11 cellular contexts compared by ENCODE assay signal in genomic region chr2:33437297-33437696, GRCh38. TPM values are rescaled to one million over a fixed set of nuclear protein-coding genes. Genes with fewer than 3 reads are reported as not detected.
A peak's percentile ranks its signal among the peaks of the same experiment; 100 is the strongest.
DNase-seq lines count a peak whose midpoint lies in the region; ATAC-seq and TF ChIP-seq lines count a peak whose summit lies in the region.
"Had no signal": no experiment of that assay in that cellular context is flagged by ENCODE, and none has a peak within 500 bp of the region (broad histone marks: within the 10 kb centered on the region; RNA-seq: fewer than 3 reads in every experiment).

No MANE protein-coding gene starts in this region.

- H2BK120ac ChIP-seq in neuronal stem cell (ENCODE audit: low read depth, low read length): no peak overlapping the region

- TF ChIP-seq POLR2A in esophagus muscularis mucosa (IDR thresholded peaks at IDR 0.05; ENCODE audit: low read depth): no peak

- H3K9me3 Mint-ChIP-seq in progenitor cell of endocrine pancreas (ENCODE audit: low read depth): no peaks in the 10 kb centered on the region

- no peaks in the 10 kb centered on the region for H3K79me1 ChIP-seq in neuronal stem cell (ENCODE audit: low read depth, low read length)

- H3K36me3 Mint-ChIP-seq in progenitor cell of endocrine pancreas (ENCODE audit: insufficient read depth): no peaks in the 10 kb centered on the region

- H3K4ac ChIP-seq in neuronal stem cell (ENCODE audit: low read length): no peak overlapping the region

- H3K27ac ChIP-seq in esophagus muscularis mucosa (replicated peaks in 1 of 4) (peak overlapping the region; percentile 51 to 70 (median 61)), neuronal stem cell (replicated peaks; ENCODE audit: low read length) (no peak overlapping the region)

- no peak overlapping the region for H2BK15ac ChIP-seq in neuronal stem cell (ENCODE audit: low read length)

- no peak overlapping the region for H4K91ac ChIP-seq in neuronal stem cell (ENCODE audit: low read depth, low read length, poor library complexity)

- H3K4me3 ChIP-seq in esophagus muscularis mucosa (peak overlapping the region; percentile 5 to 14 (median 12)), neuronal stem cell (ENCODE audit: low read length in 2 of 2) (no peak overlapping the region)

- no peak overlapping the region for H3K18ac ChIP-seq in neuronal stem cell (ENCODE audit: low read length)

- H3K4me3 Mint-ChIP-seq in progenitor cell of endocrine pancreas (ENCODE audit: low read depth): no peak overlapping the region

- ATAC-seq in GM18520 (IDR thresholded peaks at IDR 0.05; ENCODE audit: unreplicated experiment): no peak
- no peak for ATAC-seq in HG03045 (IDR thresholded peaks at IDR 0.05; ENCODE audit: unreplicated experiment)
- ATAC-seq in GM21723 (IDR thresholded peaks at IDR 0.05; ENCODE audit: unreplicated experiment): no peak

- WGBS in esophagus muscularis mucosa: 25% methylated on average over 4 of the region's 4 CpGs
- no CpG with 5 or more reads among the region's 4 CpGs for WGBS in neuronal stem cell (ENCODE audit: extremely low coverage in 2 of 2, insufficient read length in 2 of 2, insufficient replicate concordance in 1 of 2), 2 donors

- TF ChIP-seq EP300 in esophagus muscularis mucosa (IDR thresholded peaks at IDR 0.05): no peak

- H3K9ac ChIP-seq in neuronal stem cell (ENCODE audit: low read depth, low read length, poor library complexity): no peak overlapping the region

- no peak for TF ChIP-seq CTCF in esophagus muscularis mucosa (IDR thresholded peaks at IDR 0.05)
- no peak for TF ChIP-seq CTCF in progenitor cell of endocrine pancreas (IDR thresholded peaks at IDR 0.05; ENCODE audit: unreplicated experiment)

- H3K23ac ChIP-seq in neuronal stem cell (ENCODE audit: low read depth, low read length, poor library complexity): no peak overlapping the region

- no peaks in the 10 kb centered on the region for H3K4me1 Mint-ChIP-seq in progenitor cell of endocrine pancreas (ENCODE audit: low read depth)

- H3K27me3 Mint-ChIP-seq in progenitor cell of endocrine pancreas: peaks cover 28% of the 10 kb centered on the region

- no peak overlapping the region for H3K27ac Mint-ChIP-seq in progenitor cell of endocrine pancreas

- H3K9me3 ChIP-seq in esophagus muscularis mucosa (no peaks in the 10 kb centered on the region), neuronal stem cell (replicated peaks in 1 of 2; ENCODE audit: control insufficient read depth in 2 of 2, insufficient read depth in 1 of 2, low read depth in 1 of 2, low read length in 2 of 2) (no peaks in the 10 kb centered on the region)

- no peak overlapping the region for H2BK5ac ChIP-seq in neuronal stem cell (ENCODE audit: low read length)

- DNase-seq in EH (ENCODE audit: low read depth) (peak; percentile 95), OCI-M2 (lab: John Stamatoyannopoulos, UW; ENCODE audit: unreplicated experiment) (peak; percentile 24), esophagus muscularis mucosa (ENCODE audit: extremely low spot score) (no peak), neuronal stem cell (ENCODE audit: low spot score) (no peak), progenitor cell of endocrine pancreas (ENCODE audit: low spot score, unreplicated experiment) (no peak)
- DNase-seq: activated CD8-positive, alpha-beta memory T cell treated with anti-CD3 and anti-CD28 coated beads, Interleukin-2, amount 50 U/mL, for 48 hours; GOT3; nucleus accumbens had no signal

- H3K36me3 ChIP-seq in esophagus muscularis mucosa (no peaks in the 10 kb centered on the region), neuronal stem cell (replicated peaks in 1 of 2; ENCODE audit: control insufficient read depth in 2 of 2, insufficient read depth in 2 of 2, low read length in 2 of 2) (no peaks in the 10 kb centered on the region)

- intact Hi-C loops in esophagus muscularis mucosa (cut with DNase I): loop anchor here (5.0 to 10.0 kb wide), 3 partner anchors 160 to 492 kb away; partner anchors contain the start of gene LTBP1

- no peak overlapping the region for H4K8ac ChIP-seq in neuronal stem cell (ENCODE audit: low read depth, low read length)

- H2AK5ac ChIP-seq in neuronal stem cell (ENCODE audit: low read depth, low read length): no peak overlapping the region

- H2BK12ac ChIP-seq in neuronal stem cell (ENCODE audit: low read length): no peak overlapping the region

- H3K4me2 ChIP-seq in neuronal stem cell (ENCODE audit: insufficient read depth, low read length, poor library complexity, severe bottlenecking): no peak overlapping the region

- H2AFZ ChIP-seq in neuronal stem cell (ENCODE audit: low read length): peak overlapping the region; percentile 54

- no peaks in the 10 kb centered on the region for H3K27me3 ChIP-seq in esophagus muscularis mucosa
- H3K27me3 ChIP-seq in neuronal stem cell (ENCODE audit: control insufficient read depth in 3 of 3, insufficient read depth in 3 of 3, low read depth in 1 of 3, low read length in 3 of 3): no peaks in the 10 kb centered on the region

- peaks cover 10 to 41% (median 30%) of the 10 kb centered on the region in 4 donors for H3K4me1 ChIP-seq in esophagus muscularis mucosa
- H3K4me1 ChIP-seq in neuronal stem cell (ENCODE audit: control insufficient read depth in 2 of 2, insufficient read depth in 1 of 2, low read depth in 1 of 2, low read length in 2 of 2): no peaks in the 10 kb centered on the region

- no peak overlapping the region for H3K14ac ChIP-seq in neuronal stem cell (ENCODE audit: low read length)

RNA-seq across cellular contexts. Expression of gene RASGRP3, which starts 39.2 kb away (rescaled TPM):
- total RNA-seq in esophagus muscularis mucosa: 10 to 100 TPM in 1 of 4 donors, 1 to 10 TPM in 3; 3.7 to 10.6 (median 6.7) TPM
- polyA plus RNA-seq in neuronal stem cell (2013, experiment 1 of 2): 0.01 TPM
- not detected for polyA plus RNA-seq in neuronal stem cell (2013, experiment 2 of 2)
- 0.49 TPM in 1 of 2 replicates, not detected in the other for total RNA-seq in progenitor cell of endocrine pancreas

Comparison
In these comparisons a context has a peak if more than half of its experiments do, and no peak if none do; other contexts are left out.
1. DNase-seq: peak in EH (single experiment) and OCI-M2 (single experiment); none in esophagus muscularis mucosa (single experiment), neuronal stem cell (single experiment) and progenitor cell of endocrine pancreas (single experiment).
2. H3K4me3 ChIP-seq: peak in esophagus muscularis mucosa (4 of 4); none in neuronal stem cell (0 of 2).